8 cellular contexts compared by ENCODE assay signal in the genomic region with DNA sequence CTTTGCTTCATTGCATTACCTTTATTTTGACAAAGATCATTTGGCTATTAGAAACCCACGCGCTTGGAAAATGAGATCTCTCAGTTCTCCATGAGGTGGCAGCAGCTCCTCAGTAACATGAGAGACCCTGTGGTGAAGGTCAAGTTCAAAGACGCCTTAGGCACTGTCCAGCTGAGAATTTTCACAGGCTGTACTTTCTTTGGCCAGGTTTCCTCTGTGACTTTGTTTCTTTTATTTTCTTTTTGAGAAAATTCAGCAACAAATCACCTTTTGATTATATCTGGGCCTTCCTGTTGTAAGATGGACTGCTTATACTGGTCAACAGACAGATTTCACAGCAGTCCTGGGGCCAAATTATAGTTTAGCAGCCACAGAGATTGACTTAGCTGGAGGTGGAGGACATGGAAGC. TPM values are rescaled to one million over a fixed set of nuclear protein-coding genes. Genes with fewer than 3 reads are reported as not detected.
DNase-seq lines count a peak whose midpoint lies in the region; ATAC-seq, FAIRE-seq and TF ChIP-seq lines count a peak whose summit lies in the region.
"Had no signal": no experiment of that assay in that cellular context is flagged by ENCODE, and none has a peak within 500 bp of the region (broad histone marks: within the 10 kb centered on the region; RNA-seq: fewer than 3 reads in every experiment).

No MANE protein-coding gene starts in this region.

- peaks cover 12% of the 10 kb centered on the region for H3K27me3 Mint-ChIP-seq in T-helper 2 cell treated with Interferon-gamma antibody and Interleukin-4, amounts not matched to agents 5 μg/mL and 100 μg/mL, for 36 hours (ENCODE audit: low read depth)
- H3K27me3 Mint-ChIP-seq: activated naive CD4-positive, alpha-beta T cell treated with anti-CD3 and anti-CD28 coated beads, Interleukin-2, amount 50 U/mL, for 24 hours had no signal

- peak; percentile 65 for FAIRE-seq in endothelial cell of umbilical vein (lab: Jason Lieb, UNC)

- no TSS peak for BruUV-seq in endothelial cell of umbilical vein (replicated peaks; lab: Mats Ljungman, UMichigan)

- no peaks in the 10 kb centered on the region for H4K20me1 ChIP-seq in endothelial cell of umbilical vein (replicated peaks; ENCODE audit: control insufficient read depth, extremely low read depth, insufficient read depth, low read length)

- H3K27me3 ChIP-seq in endothelial cell of umbilical vein (ENCODE audit: control insufficient read depth in 2 of 2, insufficient read depth in 2 of 2, low read length in 2 of 2): no peaks in the 10 kb centered on the region

- intact Hi-C loops in endothelial cell of umbilical vein (cut with micrococcal nuclease): loop anchor here (1.0 to 5.0 kb wide), 5 partner anchors 98 to 824 kb away; no protein-coding TSS in a partner anchor

- H3K36me3 Mint-ChIP-seq in T-helper 2 cell treated with Interferon-gamma antibody and Interleukin-4, amounts not matched to agents 5 μg/mL and 100 μg/mL, for 36 hours (ENCODE audit: low read depth): no peaks in the 10 kb centered on the region

- POLR2A ChIA-PET in endothelial cell of umbilical vein (lab: Charles Lee): no interaction called here

- H3K4me2 ChIP-seq in endothelial cell of umbilical vein (ENCODE audit: insufficient read depth, low read length): no peak overlapping the region

- H3K27ac Mint-ChIP-seq in T-helper 2 cell treated with Interferon-gamma antibody and Interleukin-4, amounts not matched to agents 5 μg/mL and 100 μg/mL, for 36 hours: no peak overlapping the region
- H3K27ac Mint-ChIP-seq: activated naive CD4-positive, alpha-beta T cell treated with anti-CD3 and anti-CD28 coated beads, Interleukin-2, amount 50 U/mL, for 24 hours had no signal

- H3K9me1 ChIP-seq in endothelial cell of umbilical vein (replicated peaks; ENCODE audit: control insufficient read depth, extremely low read depth, insufficient read depth, low read length): no peaks in the 10 kb centered on the region

- H3K36me3 ChIP-seq in endothelial cell of umbilical vein (ENCODE audit: control insufficient read depth in 2 of 2, extremely low read depth in 1 of 2, insufficient read depth in 2 of 2, low read length in 2 of 2): no peaks in the 10 kb centered on the region

- peak; percentile 87 for ATAC-seq in GM18867 (IDR thresholded peaks at IDR 0.05; ENCODE audit: unreplicated experiment)

- H3K9me3 ChIP-seq in endothelial cell of umbilical vein (replicated peaks; ENCODE audit: control insufficient read depth, insufficient read depth, low read length): no peaks in the 10 kb centered on the region

- no peak overlapping the region for H3K9ac ChIP-seq in endothelial cell of umbilical vein (replicated peaks; ENCODE audit: extremely low read depth, insufficient read depth, low read length)

- TF ChIP-seq POLR2A in endothelial cell of umbilical vein (IDR thresholded peaks at IDR 0.05; ENCODE audit: low read depth, low read length): no peak

- dilution Hi-C loops in endothelial cell of umbilical vein (cut with MboI; ENCODE audit: extremely low pct_ligation_motif_present, low sequenced_read_pairs): no loop called here

- no peaks in the 10 kb centered on the region for H3K9me3 Mint-ChIP-seq in T-helper 2 cell treated with Interferon-gamma antibody and Interleukin-4, amounts not matched to agents 5 μg/mL and 100 μg/mL, for 36 hours
- H3K9me3 Mint-ChIP-seq: activated naive CD4-positive, alpha-beta T cell treated with anti-CD3 and anti-CD28 coated beads, Interleukin-2, amount 50 U/mL, for 24 hours had no signal

- H3K4me3 ChIP-seq in endothelial cell of umbilical vein (replicated peaks in 1 of 3; ENCODE audit: insufficient read depth in 1 of 3, low read depth in 1 of 3, low read length in 3 of 3): no peak overlapping the region

- DNase-seq in DMS53 treated with DMSO at 0.1 percent for 48 hours (lab: John Stamatoyannopoulos, UW; ENCODE audit: unreplicated experiment) (peak; percentile 64), HuH-7 (ENCODE audit: low spot score) (peak; percentile 50), endothelial cell of umbilical vein (ENCODE audit: low read depth, low spot score) (peak; percentile 48), midbrain (lab: John Stamatoyannopoulos, UW) (peak; percentile 57), DMS153 (lab: John Stamatoyannopoulos, UW) (no peak)
- DNase-seq in T-helper 2 cell treated with Interferon-gamma antibody and Interleukin-4, amounts not matched to agents 5 μg/mL and 100 μg/mL, for 36 hours (ENCODE audit: low spot score): peak; percentile 5

- no peak overlapping the region for H3K27ac ChIP-seq in endothelial cell of umbilical vein (ENCODE audit: insufficient read depth, low read depth, low read length)

- TF ChIP-seq CTCF in endothelial cell of umbilical vein (IDR thresholded peaks at IDR 0.05; ENCODE audit: extremely low read depth in 1 of 2, insufficient read depth in 1 of 2, low read depth in 1 of 2, low read length in 2 of 2): peak; percentile 50 to 53

- no peaks in the 10 kb centered on the region for H3K4me1 Mint-ChIP-seq in T-helper 2 cell treated with Interferon-gamma antibody and Interleukin-4, amounts not matched to agents 5 μg/mL and 100 μg/mL, for 36 hours (ENCODE audit: low read depth)
- H3K4me1 Mint-ChIP-seq: activated naive CD4-positive, alpha-beta T cell treated with anti-CD3 and anti-CD28 coated beads, Interleukin-2, amount 50 U/mL, for 24 hours had no signal

- no peaks in the 10 kb centered on the region for H3K4me1 ChIP-seq in endothelial cell of umbilical vein (ENCODE audit: control insufficient read depth, extremely low read depth, insufficient read depth, low read length)

- no peak overlapping the region for H3K4me3 Mint-ChIP-seq in T-helper 2 cell treated with Interferon-gamma antibody and Interleukin-4, amounts not matched to agents 5 μg/mL and 100 μg/mL, for 36 hours
- H3K4me3 Mint-ChIP-seq: activated naive CD4-positive, alpha-beta T cell treated with anti-CD3 and anti-CD28 coated beads, Interleukin-2, amount 50 U/mL, for 24 hours had no signal

- H3K79me2 ChIP-seq in endothelial cell of umbilical vein (ENCODE audit: control insufficient read depth, insufficient read depth, low read length): no peaks in the 10 kb centered on the region

- no peak overlapping the region for H2AFZ ChIP-seq in endothelial cell of umbilical vein (ENCODE audit: low read depth, low read length)

- CTCF ChIA-PET in endothelial cell of umbilical vein (lab: Charles Lee): interaction anchor here (0.5 to 2.8 kb wide), 9 partner anchors 13 to 824 kb away, joined by 3 to 25 read pairs (median 3); no protein-coding TSS in a partner anchor

TF ChIP-seq in endothelial cell of umbilical vein, 7 proteins besides CTCF, POLR2A, EP300 and RAD21:
- TF ChIP-seq GATA2 (IDR thresholded peaks at IDR 0.05; ENCODE audit: insufficient read depth, insufficient read length, low read depth, low read length) (no peak), MYC (IDR thresholded peaks at IDR 0.05; ENCODE audit: low read depth, low read length) (no peak), FOS (IDR thresholded peaks at IDR 0.05; ENCODE audit: borderline replicate concordance, insufficient read depth, low read length) (no peak), EZH2 (IDR thresholded peaks at IDR 0.05; ENCODE audit: borderline replicate concordance, low read depth, low read length, severe bottlenecking) (no peak), JUN (IDR thresholded peaks at IDR 0.05; ENCODE audit: borderline replicate concordance, insufficient read depth, insufficient read length, low read depth) (no peak), POLR2AphosphoS5 (IDR thresholded peaks at IDR 0.05; ENCODE audit: insufficient read depth, low read depth, low read length) (no peak)
- TF ChIP-seq, protein P1, sequence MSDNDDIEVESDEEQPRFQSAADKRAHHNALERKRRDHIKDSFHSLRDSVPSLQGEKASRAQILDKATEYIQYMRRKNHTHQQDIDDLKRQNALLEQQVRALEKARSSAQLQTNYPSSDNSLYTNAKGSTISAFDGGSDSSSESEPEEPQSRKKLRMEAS (IDR thresholded peaks at IDR 0.05; ENCODE audit: insufficient read depth, insufficient read length): no peak

RNA-seq across cellular contexts. Expression of a gene that starts 54.5 kb away (rescaled TPM):
- 108 TPM in 2 replicates for total RNA-seq in endothelial cell of umbilical vein
- 14.6 and 20.4 TPM in 2 replicates for polyA plus RNA-seq in endothelial cell of umbilical vein
- polyA plus RNA-seq in endothelial cell of umbilical vein (2011; cell fraction: cytosol; rRNA removed): 25.7 and 27.7 TPM in 2 replicates
- 18.7 and 27.5 TPM in 2 replicates for polyA plus RNA-seq in endothelial cell of umbilical vein (2011; cell fraction: nucleus; rRNA removed)
- 86.0 and 106 TPM in 2 replicates for polyA plus RNA-seq in endothelial cell of umbilical vein (2012)
- 16.6 and 17.2 TPM in 2 replicates for polyA minus RNA-seq in endothelial cell of umbilical vein
- 16.2 TPM for polyA minus RNA-seq in endothelial cell of umbilical vein (2011; cell fraction: cytosol; rRNA and poly(A)+ RNA removed)
- polyA minus RNA-seq in endothelial cell of umbilical vein (2011; cell fraction: nucleus; rRNA and poly(A)+ RNA removed): 41.1 and 58.4 TPM in 2 replicates
